13 cellular contexts compared by ENCODE assay signal in genomic region chr1:201715351-201715750, GRCh38.
DNase-seq lines count a peak whose midpoint lies in the region; ATAC-seq, FAIRE-seq and TF ChIP-seq lines count a peak whose summit lies in the region.
"Had no signal": no experiment of that assay in that cellular context is flagged by ENCODE, and none has a peak within 500 bp of the region (broad histone marks: within the 10 kb centered on the region; RNA-seq: fewer than 3 reads in every experiment).

No MANE protein-coding gene starts in this region.

- no peaks in the 10 kb centered on the region for H3K9me2 ChIP-seq in HCT116 (ENCODE audit: insufficient read depth)

- peak overlapping the region; percentile 98 for H3K27ac ChIP-seq in HCT116 (ENCODE audit: low read depth, low read length)
- H3K27ac ChIP-seq in GM12878 (ENCODE audit: control insufficient read depth, insufficient read depth) = peak overlapping the region; percentile 61; the same call in 1 of the 2 replicates
- peak overlapping the region; percentile 93 for H3K27ac ChIP-seq in lung (ENCODE audit: low read depth in 1 of 2, low read length in 1 of 2)
- H3K27ac ChIP-seq in spleen = peak overlapping the region in 6 of 8 donors; percentile 62 to 83 (median 78)
- H3K27ac ChIP-seq: WERI-Rb-1 had no signal

- H2AFZ ChIP-seq in HCT116 (ENCODE audit: low read depth, low read length, poor library complexity, severe bottlenecking) (no peak overlapping the region), GM12878 (ENCODE audit: control insufficient read depth, low read depth, low read length) (peak overlapping the region; percentile 16)

- SMC1A ChIA-PET in GM12878 (lab: Charles Lee; ENCODE audit: uncharacterized antibody, unreplicated experiment) = interaction anchor here (0.9 kb wide), 1 partner anchor 78 kb away, joined by 3 read pairs; no protein-coding TSS in a partner anchor

- H4K20me1 ChIP-seq in HCT116 (ENCODE audit: insufficient read depth) = no peaks in the 10 kb centered on the region
- no peaks in the 10 kb centered on the region for H4K20me1 ChIP-seq in GM12878 (ENCODE audit: control insufficient read depth, insufficient read depth)

- peaks cover 39 to 56% of the 10 kb centered on the region in 2 experiments for H3K4me1 ChIP-seq in HCT116 (ENCODE audit: control insufficient read depth in 1 of 2, insufficient read depth in 2 of 2, low read length in 2 of 2)
- peaks cover 44% of the 10 kb centered on the region for H3K4me1 ChIP-seq in GM12878 (ENCODE audit: control insufficient read depth, insufficient read depth, low read length)
- peaks cover 44 to 45% of the 10 kb centered on the region in 2 donors for H3K4me1 ChIP-seq in lung (ENCODE audit: control insufficient read depth in 2 of 2, insufficient read depth in 2 of 2, low read length in 2 of 2)
- H3K4me1 ChIP-seq in spleen = peaks cover 11 to 69% (median 30%) of the 10 kb centered on the region in 6 donors

- H3K27me3 ChIP-seq in HCT116 (ENCODE audit: insufficient read depth, low read length) (no peaks in the 10 kb centered on the region), GM12878 (replicated peaks in 1 of 2; ENCODE audit: control insufficient read depth in 2 of 2, insufficient read depth in 2 of 2, low read length in 1 of 2) (no peaks in the 10 kb centered on the region), lung (ENCODE audit: control insufficient read depth, insufficient read depth) (no peaks in the 10 kb centered on the region), spleen (replicated peaks in 1 of 7) (no peaks in the 10 kb centered on the region)

- TF ChIP-seq EP300 in GM12878 (IDR thresholded peaks at IDR 0.05; ENCODE audit: borderline replicate concordance in 1 of 2, control insufficient read depth in 1 of 2, low read depth in 2 of 2, low read length in 2 of 2) = no peak

- H3K4me3 ChIP-seq in HCT116 (replicated peaks in 1 of 2; ENCODE audit: low read depth in 1 of 2, low read length in 2 of 2) = peak overlapping the region in 1 of 2 experiments; percentile 51; a peak in 2 of 4 replicates
- no peak overlapping the region for H3K4me3 ChIP-seq in GM12878
- H3K4me3 ChIP-seq in lung = no peak overlapping the region
- peak overlapping the region in 1 of 8 donors; percentile 15 for H3K4me3 ChIP-seq in spleen
- H3K4me3 ChIP-seq: K562 had no signal

- H3K79me2 ChIP-seq in HCT116 (ENCODE audit: insufficient read depth, low read length) (no peaks in the 10 kb centered on the region), GM12878 (ENCODE audit: control insufficient read depth, insufficient read depth, low read length) (no peaks in the 10 kb centered on the region)

- no peak for FAIRE-seq in GM12878 (lab: Jason Lieb, UNC)
- no peak for FAIRE-seq in urothelium cell line (lab: Jason Lieb, UNC)
- FAIRE-seq: colon had no signal

- H3K4me2 ChIP-seq in HCT116 (ENCODE audit: low read length) (peak overlapping the region; percentile 93), GM12878 (ENCODE audit: control insufficient read depth, insufficient read depth) (peak overlapping the region; percentile 81)

- TF ChIP-seq RAD21 in HCT116 (IDR thresholded peaks at IDR 0.05; ENCODE audit: low read depth) (no peak), GM12878 (IDR thresholded peaks at IDR 0.05; ENCODE audit: insufficient read depth, low read depth, low read length) (no peak)

- POLR2A ChIA-PET in HCT116 (lab: Charles Lee) (interaction anchor here (1.2 to 2.6 kb wide), 3 partner anchors 17 to 78 kb away, joined by 4 to 11 read pairs (median 9); no protein-coding TSS in a partner anchor), GM12878 (lab: Charles Lee) (no interaction called here)

- DNase-seq in HCT116 (ENCODE audit: low read depth, low spot score) = no peak
- DNase-seq in GM12878 (ENCODE audit: low read depth, low spot score) = no peak
- no peak for DNase-seq in lung (ENCODE audit: low spot score)
- peak; percentile 42 for DNase-seq in spleen
- DNase-seq in NCI-H1092 (lab: John Stamatoyannopoulos, UW) = no peak
- no peak for DNase-seq in NCI-H1105 treated with DMSO at 0.1 percent for 48 hours (lab: John Stamatoyannopoulos, UW)
- no peak for DNase-seq in HK-2 (ENCODE audit: unreplicated experiment)
- DNase-seq in urothelium cell line (ENCODE audit: low spot score) = no peak
- DNase-seq: CD4-positive, alpha-beta T cell; GF-D8; WERI-Rb-1 had no signal

- in situ Hi-C loops in GM12878 (cut with MboI) = no loop called here

- TF ChIP-seq CTCF in HCT116 (IDR thresholded peaks at IDR 0.05 in 2 of 3, conservative IDR thresholded peaks at IDR 0.05 in 1 of 3; ENCODE audit: borderline replicate concordance in 1 of 3, insufficient read depth in 1 of 3, low read depth in 2 of 3, low read length in 2 of 3) = no peak
- TF ChIP-seq CTCF in GM12878 (IDR thresholded peaks at IDR 0.05 in 2 of 3, conservative IDR thresholded peaks at IDR 0.05 in 1 of 3; ENCODE audit: control insufficient read depth in 2 of 3, extremely low read depth in 1 of 3, insufficient read depth in 1 of 3, low read depth in 3 of 3, low read length in 3 of 3) = no peak
- no peak for TF ChIP-seq CTCF in lung (IDR thresholded peaks at IDR 0.05; ENCODE audit: control extremely low read depth, extremely low read depth)
- TF ChIP-seq CTCF in spleen (IDR thresholded peaks at IDR 0.05 in 8 of 11, conservative IDR thresholded peaks at IDR 0.05 in 3 of 11) = no peak

- intact Hi-C loops in HCT116 (cut with micrococcal nuclease) = loop anchor here (10.0 kb wide), 1 partner anchor 259 kb away; no protein-coding TSS in a partner anchor
- intact Hi-C loops in GM12878 (cut with micrococcal nuclease; ENCODE audit: unreplicated experiment) = loop anchor here (5.0 kb wide), 1 partner anchor 47 kb away; no protein-coding TSS in a partner anchor
- intact Hi-C loops in spleen (cut with DNase I; ENCODE audit: low total_unique reads) = no loop called here

- WGBS in GM12878 (ENCODE audit: insufficient coverage, insufficient replicate concordance, low lambda C conversion rate, missing lambda C conversion rate) = 58% methylated on average over 6 of the region's 6 CpGs
- 60 to 77% methylated on average over 6 of the region's 6 CpGs for WGBS in lung, 2 donors
- WGBS in spleen, 5 donors = 68 to 78% (median 71%) methylated on average over 6 of the region's 6 CpGs

- H3K9ac ChIP-seq in HCT116 (ENCODE audit: low read length) = peak overlapping the region; percentile 66
- no peak overlapping the region for H3K9ac ChIP-seq in GM12878 (ENCODE audit: control insufficient read depth, insufficient read depth, low read length)

- BruUV-seq in HCT116 (replicated peaks; lab: Mats Ljungman, UMichigan) = no TSS peak
- BruUV-seq in GM12878 (replicated peaks; lab: Mats Ljungman, UMichigan) = no TSS peak

- H3K9me3 ChIP-seq in HCT116 (ENCODE audit: control insufficient read depth in 1 of 2, insufficient read depth in 1 of 2, low read depth in 1 of 2, low read length in 2 of 2) (no peaks in the 10 kb centered on the region), GM12878 (replicated peaks; ENCODE audit: control insufficient read depth, insufficient read depth, low read length) (no peaks in the 10 kb centered on the region), lung (ENCODE audit: control insufficient read depth in 2 of 2, insufficient read depth in 1 of 2, low read length in 1 of 2) (no peaks in the 10 kb centered on the region), spleen (no peaks in the 10 kb centered on the region)

- ATAC-seq in HCT116 (no peak), GM12878 (peak; percentile 29), lung (ENCODE audit: insufficient read depth, low FRiP score) (no peak)

- TF ChIP-seq POLR2A in HCT116 (IDR thresholded peaks at IDR 0.05; ENCODE audit: borderline replicate concordance, extremely low read depth, insufficient read depth, insufficient read length) (no peak), GM12878 (IDR thresholded peaks at IDR 0.05; ENCODE audit: low read depth, low read length) (no peak), spleen (IDR thresholded peaks at IDR 0.05) (no peak)

- H3K36me3 ChIP-seq in HCT116 (ENCODE audit: control insufficient read depth in 1 of 2, insufficient read depth in 2 of 2, low read length in 2 of 2) (no peaks in the 10 kb centered on the region), GM12878 (ENCODE audit: control insufficient read depth in 2 of 2, insufficient read depth in 2 of 2, low read length in 1 of 2) (no peaks in the 10 kb centered on the region), lung (ENCODE audit: control insufficient read depth in 2 of 2, insufficient read depth in 2 of 2, low read length in 2 of 2) (peaks cover 0 to 7% of the 10 kb centered on the region in 2 donors), spleen (peaks cover 0 to 8% (median 0%) of the 10 kb centered on the region in 6 donors)

- CTCF ChIA-PET in HCT116 (lab: Charles Lee) (interaction anchor here (1.4 to 14.5 kb wide), 2 partner anchors 29 to 77 kb away, joined by 3 to 297 read pairs; no protein-coding TSS in a partner anchor), GM12878 (lab: Yijun Ruan, JAX) (interaction anchor here (0.7 to 14.7 kb wide), 5 partner anchors 10 to 248 kb away, joined by 3 to 332 read pairs (median 3); no protein-coding TSS in a partner anchor)

- RAD21 ChIA-PET in HCT116 (lab: Charles Lee; ENCODE audit: low non-redundant PET in 1 of 2, low total read pairs in 2 of 2, uncharacterized antibody in 2 of 2, unreplicated experiment in 2 of 2) (interaction anchor here (1.3 to 2.6 kb wide), 1 partner anchor 78 kb away, joined by 4 to 10 read pairs; no protein-coding TSS in a partner anchor), GM12878 (lab: Charles Lee; ENCODE audit: unreplicated experiment) (interaction anchor here (1.0 kb wide), 1 partner anchor 78 kb away, joined by 3 read pairs; no protein-coding TSS in a partner anchor)

TF ChIP-seq in HCT116, 20 proteins besides CTCF, POLR2A, EP300 and RAD21:
- TF ChIP-seq SIN3A (IDR thresholded peaks at IDR 0.05; ENCODE audit: low read depth) = no peak
- TF ChIP-seq ZFX (IDR thresholded peaks at IDR 0.05) = no peak
- no peak for TF ChIP-seq ZNF274 (IDR thresholded peaks at IDR 0.05; ENCODE audit: low read depth, low read length)
- TF ChIP-seq CBX3 (IDR thresholded peaks at IDR 0.05; ENCODE audit: low read depth) = no peak
- TF ChIP-seq EZH2phosphoT487 (IDR thresholded peaks at IDR 0.05; ENCODE audit: borderline replicate concordance) = no peak
- no peak for TF ChIP-seq MAX (IDR thresholded peaks at IDR 0.05)

TF ChIP-seq in GM12878, 131 proteins besides CTCF, POLR2A, EP300 and RAD21 (continues in another document):
- no peak for TF ChIP-seq NFXL1 (IDR thresholded peaks at IDR 0.05; ENCODE audit: borderline replicate concordance)
- TF ChIP-seq FOXK2 (IDR thresholded peaks at IDR 0.05) = no peak
- no peak for TF ChIP-seq ATF3 (IDR thresholded peaks at IDR 0.05; ENCODE audit: borderline replicate concordance, extremely low read depth, low read depth, low read length)
- TF ChIP-seq MTA3 (IDR thresholded peaks at IDR 0.05; ENCODE audit: borderline replicate concordance, low read length) = no peak
- no peak for TF ChIP-seq POU2F2 (IDR thresholded peaks at IDR 0.05; ENCODE audit: borderline replicate concordance, low read depth, low read length)
